Comparison of ENCODE assay signal across 31 cellular contexts in genomic region chr5:65868509-65868908, GRCh38.
"Had no signal": no experiment of that assay in that cellular context is flagged by ENCODE, and none has a peak within 500 bp of the region (broad histone marks: within the 10 kb centered on the region; RNA-seq: fewer than 3 reads in every experiment).

No MANE protein-coding gene starts in this region.

- H3K4me3 ChIP-seq: adrenal gland, body of pancreas, esophagus muscularis mucosa, gastrocnemius medialis had no signal

- H3K27ac Mint-ChIP-seq: activated CD4-positive, alpha-beta memory T cell treated with anti-CD3 and anti-CD28 coated beads, Interleukin-2, amount 10 ng/mL, durations not matched to agents 7 days and 5 days; activated CD4-positive, alpha-beta T cell treated with anti-CD3 and anti-CD28 coated beads, Interleukin-2, amount 10 ng/mL, durations not matched to agents 7 days and 5 days; activated naive CD8-positive, alpha-beta T cell treated with anti-CD3 and anti-CD28 coated beads for 36 hours; activated naive CD8-positive, alpha-beta T cell treated with anti-CD3 and anti-CD28 coated beads, Interleukin-2, amount 50 U/mL, for 24 hours; activated T-cell treated with anti-CD3 and anti-CD28 coated beads, Interleukin-2, amount 50 U/mL, for 72 hours; effector memory CD8-positive, alpha-beta T cell; WTC11 had no signal

- H3K9me3 Mint-ChIP-seq: activated CD4-positive, alpha-beta memory T cell treated with anti-CD3 and anti-CD28 coated beads, Interleukin-2, amount 10 ng/mL, durations not matched to agents 7 days and 5 days had no signal

- H3K36me3 ChIP-seq: adrenal gland, esophagus muscularis mucosa, gastrocnemius medialis had no signal

- H3K36me3 Mint-ChIP-seq: WTC11 had no signal

- H3K27me3 Mint-ChIP-seq: activated CD4-positive, alpha-beta memory T cell treated with anti-CD3 and anti-CD28 coated beads, Interleukin-2, amount 10 ng/mL, durations not matched to agents 7 days and 5 days; activated CD4-positive, alpha-beta T cell treated with anti-CD3 and anti-CD28 coated beads, Interleukin-2, amount 10 ng/mL, durations not matched to agents 7 days and 5 days; activated naive CD4-positive, alpha-beta T cell treated with anti-CD3 and anti-CD28 coated beads, Interleukin-2, amount 10 ng/mL, durations not matched to agents 7 days and 5 days; activated naive CD8-positive, alpha-beta T cell treated with anti-CD3 and anti-CD28 coated beads for 36 hours; activated naive CD8-positive, alpha-beta T cell treated with anti-CD3 and anti-CD28 coated beads, Interleukin-2, amount 50 U/mL, for 24 hours; activated T-cell treated with anti-CD3 and anti-CD28 coated beads, Interleukin-2, amount 50 U/mL, for 24 hours had no signal

- DNase-seq: activated CD4-positive, alpha-beta memory T cell treated with anti-CD3 and anti-CD28 coated beads, Interleukin-2, amount 10 ng/mL, durations not matched to agents 7 days and 5 days; activated CD4-positive, alpha-beta T cell treated with anti-CD3 and anti-CD28 coated beads for 1 hour; activated CD4-positive, alpha-beta T cell treated with anti-CD3 and anti-CD28 coated beads for 4 hours; activated CD4-positive, alpha-beta T cell treated with anti-CD3 and anti-CD28 coated beads, Interleukin-2, amount 10 ng/mL, durations not matched to agents 7 days and 5 days; activated CD4-positive, alpha-beta T cell treated with anti-CD3 and anti-CD28 coated beads, Interleukin-2, amount 50 U/mL, for 4 hours; activated CD8-positive, alpha-beta memory T cell treated with anti-CD3 and anti-CD28 coated beads, Interleukin-2, amount 50 U/mL, for 48 hours; activated gamma-delta T cell; activated naive CD4-positive, alpha-beta T cell; activated naive CD4-positive, alpha-beta T cell treated with anti-CD3 and anti-CD28 coated beads, Interleukin-2, amount 10 ng/mL, durations not matched to agents 7 days and 5 days; activated naive CD8-positive, alpha-beta T cell treated with anti-CD3 and anti-CD28 coated beads for 36 hours; activated naive CD8-positive, alpha-beta T cell treated with anti-CD3 and anti-CD28 coated beads, Interleukin-2, amount 50 U/mL, for 24 hours; activated T-cell treated with anti-CD3 and anti-CD28 coated beads for 4 hours; activated T-cell treated with anti-CD3 and anti-CD28 coated beads, Interleukin-2, amount 50 U/mL, for 24 hours; activated T-cell treated with anti-CD3 and anti-CD28 coated beads, Interleukin-2, amount 50 U/mL, for 72 hours; adrenal gland; amygdala; aorta; body of pancreas; caudate nucleus; cortex of kidney; dermis blood vessel endothelial cell; effector CD4-positive, alpha-beta T cell; effector memory CD8-positive, alpha-beta T cell; erythroblast; foreskin keratinocyte; gastrocnemius medialis; glutamatergic neuron; T-helper 2 cell had no signal

- H3K4me1 Mint-ChIP-seq: WTC11 had no signal

- H3K27ac ChIP-seq: adrenal gland, body of pancreas, esophagus muscularis mucosa, foreskin keratinocyte, VCaP had no signal

- ATAC-seq: activated naive CD8-positive, alpha-beta T cell treated with anti-CD3 and anti-CD28 coated beads, Interleukin-2, amount 50 U/mL, for 24 hours; activated T-cell treated with anti-CD3 and anti-CD28 coated beads, Interleukin-2, amount 50 U/mL, for 72 hours; body of pancreas; effector memory CD8-positive, alpha-beta T cell; gastrocnemius medialis; WTC11 had no signal

- H3K4me3 Mint-ChIP-seq: activated CD4-positive, alpha-beta memory T cell treated with anti-CD3 and anti-CD28 coated beads, Interleukin-2, amount 10 ng/mL, durations not matched to agents 7 days and 5 days; activated CD4-positive, alpha-beta T cell treated with anti-CD3 and anti-CD28 coated beads, Interleukin-2, amount 10 ng/mL, durations not matched to agents 7 days and 5 days; activated naive CD4-positive, alpha-beta T cell treated with anti-CD3 and anti-CD28 coated beads, Interleukin-2, amount 10 ng/mL, durations not matched to agents 7 days and 5 days; activated naive CD8-positive, alpha-beta T cell treated with anti-CD3 and anti-CD28 coated beads for 36 hours; activated naive CD8-positive, alpha-beta T cell treated with anti-CD3 and anti-CD28 coated beads, Interleukin-2, amount 50 U/mL, for 24 hours; activated T-cell treated with anti-CD3 and anti-CD28 coated beads, Interleukin-2, amount 50 U/mL, for 24 hours; activated T-cell treated with anti-CD3 and anti-CD28 coated beads, Interleukin-2, amount 50 U/mL, for 72 hours; effector memory CD8-positive, alpha-beta T cell; WTC11 had no signal

- H3K27me3 ChIP-seq: adrenal gland, body of pancreas, esophagus muscularis mucosa, foreskin keratinocyte, gastrocnemius medialis had no signal

- H3K4me1 ChIP-seq: adrenal gland, body of pancreas, esophagus muscularis mucosa had no signal

- H3K9me3 ChIP-seq: adrenal gland, body of pancreas, esophagus muscularis mucosa, gastrocnemius medialis had no signal
